22 cellular contexts compared by ENCODE assay signal in genomic region chr10:3534433-3534832, GRCh38.
"Had no signal": no experiment of that assay in that cellular context is flagged by ENCODE, and none has a peak within 500 bp of the region (broad histone marks: within the 10 kb centered on the region; RNA-seq: fewer than 3 reads in every experiment).

No MANE protein-coding gene starts in this region.

- ATAC-seq: foreskin keratinocyte, left lobe of liver, natural killer cell had no signal

- H3K79me2 ChIP-seq: hepatocyte had no signal

- H3K9me3 Mint-ChIP-seq: endodermal cell, mesothelial cell of epicardium, natural killer cell had no signal

- H3K4me2 ChIP-seq: hepatocyte, neural progenitor cell had no signal

- FAIRE-seq: endothelial cell of umbilical vein, small intestine had no signal

- H3K36me3 Mint-ChIP-seq: mesothelial cell of epicardium, natural killer cell, neural progenitor cell had no signal

- H3K9ac ChIP-seq: neural progenitor cell had no signal

- H3K4me3 Mint-ChIP-seq: endodermal cell, mesothelial cell of epicardium, natural killer cell, neural progenitor cell had no signal

- H3K4me1 Mint-ChIP-seq: natural killer cell had no signal

- H3K36me3 ChIP-seq: neural progenitor cell, ovary, right atrium auricular region, stomach, upper lobe of left lung, uterus had no signal

- H3K4me3 ChIP-seq: coronary artery, hepatocyte, neural progenitor cell, ovary, right atrium auricular region, stomach, upper lobe of left lung, uterus had no signal

- H3K27ac ChIP-seq: coronary artery, foreskin keratinocyte, hepatocyte, neural progenitor cell, ovary, right atrium auricular region, stomach, upper lobe of left lung, uterus had no signal

- DNase-seq: effector CD4-positive, alpha-beta T cell; endodermal cell; erythroblast; foreskin keratinocyte; mammary epithelial cell; natural killer cell; nucleus accumbens; ovary; small intestine; stimulated activated CD4-positive, alpha-beta T cell treated with anti-CD3 and anti-CD28 coated beads, Interleukin-12 subunit alpha, Interleukin-12 subunit beta, amount 100 ng/mL, for 4 hours; stimulated activated naive CD4-positive, alpha-beta T cell; stomach; substantia nigra; uterus had no signal

- H3K27me3 ChIP-seq: foreskin keratinocyte, hepatocyte, neural progenitor cell, ovary, right atrium auricular region, stomach, upper lobe of left lung, uterus had no signal

- H3K27ac Mint-ChIP-seq: endodermal cell, mesothelial cell of epicardium, natural killer cell, neural progenitor cell had no signal

- H2AFZ ChIP-seq: hepatocyte, neural progenitor cell had no signal

- H3K4me1 ChIP-seq: neural progenitor cell, uterus had no signal

- H3K9me3 ChIP-seq: ovary, right atrium auricular region, stomach, upper lobe of left lung, uterus had no signal
